ENCODE assay signal across 22 cellular contexts in genomic region chr3:101603184-101603583, GRCh38.
"Had no signal": no experiment of that assay in that cellular context is flagged by ENCODE, and none has a peak within 500 bp of the region (broad histone marks: within the 10 kb centered on the region; RNA-seq: fewer than 3 reads in every experiment).

No MANE protein-coding gene starts in this region.

- ATAC-seq: esophagus mucosa, gastrocnemius medialis, heart right ventricle, left colon, left lung, left ventricle myocardium superior, lower lobe of right lung had no signal

- H3K27ac ChIP-seq: coronary artery, dorsolateral prefrontal cortex, esophagus squamous epithelium, gastrocnemius medialis, heart right ventricle, left lung, lower lobe of right lung had no signal

- DNase-seq: dermis blood vessel endothelial cell; dorsolateral prefrontal cortex; effector CD4-positive, alpha-beta T cell; effector memory CD4-positive, alpha-beta T cell; erythroblast; esophagus squamous epithelium; foreskin fibroblast; foreskin melanocyte; gastrocnemius medialis; glutamatergic neuron; heart right ventricle; hippocampal formation; kidney; kidney glomerular epithelial cell; left colon; left lung; left ventricle myocardium superior; lower lobe of right lung; mesenchymal stem cell; midbrain had no signal
